In genomic region chr11:13276852-13277718, GRCh38 we compare ENCODE assay signal across 8 cellular contexts. TPM values are rescaled to one million over a fixed set of nuclear protein-coding genes. Genes with fewer than 3 reads are reported as not detected.
DNase-seq lines count a peak whose midpoint lies in the region; ATAC-seq and TF ChIP-seq lines count a peak whose summit lies in the region.

No MANE protein-coding gene starts in this region.

- peak overlapping the region; percentile 87 for H3K4me3 ChIP-seq in fibroblast of pulmonary artery (replicated peaks; ENCODE audit: low read depth, low read length)

- H3K36me3 Mint-ChIP-seq in natural killer cell = no peaks in the 10 kb centered on the region

- no peaks in the 10 kb centered on the region for H3K9me3 Mint-ChIP-seq in natural killer cell

- TF ChIP-seq CTCF in fibroblast of pulmonary artery (IDR thresholded peaks at IDR 0.05; ENCODE audit: low read length, missing control alignments) (no peak), natural killer cell (IDR thresholded peaks at IDR 0.05) (no peak)

- DNase-seq in DMS53 (lab: John Stamatoyannopoulos, UW) (peak; percentile 99), KG1 (lab: John Stamatoyannopoulos, UW) (peak; percentile 49), RKO (ENCODE audit: low spot score) (peak; percentile 97), fibroblast of pulmonary artery (ENCODE audit: low read depth) (peak; percentile 98), natural killer cell (peak; percentile 98)
- peak; percentile 95 for DNase-seq in activated T-helper 9 cell treated with anti-CD3 and anti-CD28 coated beads, Interleukin-2, amount 50 U/mL, for 16 hours (ENCODE audit: low read depth)
- peak; percentile 94 to 98 (median 96) for DNase-seq in stimulated activated naive CD4-positive, alpha-beta T cell (lab: John Stamatoyannopoulos, UW)

- peaks cover 49 to 55% of the 10 kb centered on the region in 2 donors for H3K4me1 Mint-ChIP-seq in natural killer cell

- intact Hi-C loops in natural killer cell (cut with micrococcal nuclease) = loop anchor here (1.0 to 5.0 kb wide), 5 partner anchors 40 to 1060 kb away; partner anchors contain the start of genes BTBD10 and FAR1

- H3K27ac Mint-ChIP-seq in natural killer cell = peak overlapping the region; percentile 95 to 98

- peak overlapping the region; percentile 99 for H3K4me3 Mint-ChIP-seq in natural killer cell

- peaks cover 15 to 23% of the 10 kb centered on the region in 2 donors for H3K27me3 Mint-ChIP-seq in natural killer cell (ENCODE audit: low read depth in 2 of 2)

- ATAC-seq in GM21737 (IDR thresholded peaks at IDR 0.05; ENCODE audit: unreplicated experiment) = peak; percentile 89
- peak; percentile 78 to 92 (median 82) for ATAC-seq in natural killer cell

RNA-seq across cellular contexts. Expression of gene BMAL1, which starts 0.5 kb away (rescaled TPM):
- 100 to 1,000 TPM; 142 to 162 (median 145) TPM for total RNA-seq in natural killer cell

Comparison
In these comparisons a context has a peak if more than half of its experiments do, and no peak if none do; other contexts are left out.
1. Peak in every context shown above with its lines: DNase-seq, ATAC-seq and H3K4me3 ChIP-seq.
2. DNase-seq: peak in every context shown above with its lines; median percentile 99 in DMS53; 98 in fibroblast of pulmonary artery; 98 in natural killer cell; 97 in RKO; 96 in stimulated activated naive CD4-positive, alpha-beta T cell; 95 in activated T-helper 9 cell treated with anti-CD3 and anti-CD28 coated beads, Interleukin-2, amount 50 U/mL, for 16 hours; 49 in KG1.